29 cellular contexts compared by ENCODE assay signal in genomic region chr5:60948738-60949137, GRCh38.
"Had no signal": no experiment of that assay in that cellular context is flagged by ENCODE, and none has a peak within 500 bp of the region (broad histone marks: within the 10 kb centered on the region; RNA-seq: fewer than 3 reads in every experiment).

No MANE protein-coding gene starts in this region.

- H3K9me3 Mint-ChIP-seq: dendritic cell treated with granulocyte-macrophage colony-stimulating factor and Interleukin-4, amounts not matched to agents 40 ng/mL and 50 ng/mL, for 4 days; effector memory CD8-positive, alpha-beta T cell; endodermal cell had no signal

- H3K27ac Mint-ChIP-seq: dendritic cell treated with granulocyte-macrophage colony-stimulating factor and Interleukin-4, amounts not matched to agents 40 ng/mL and 50 ng/mL, for 4 days; effector memory CD8-positive, alpha-beta T cell; endodermal cell had no signal

- H2AFZ ChIP-seq: hepatocyte had no signal

- H3K4me3 ChIP-seq: colonic mucosa, coronary artery, dorsolateral prefrontal cortex, esophagus muscularis mucosa, esophagus squamous epithelium, gastrocnemius medialis, gastroesophageal sphincter, heart left ventricle, heart right ventricle, hepatocyte had no signal

- H3K27me3 ChIP-seq: colonic mucosa, dorsolateral prefrontal cortex, esophagus muscularis mucosa, esophagus squamous epithelium, foreskin keratinocyte, gastrocnemius medialis, gastroesophageal sphincter, heart left ventricle, heart right ventricle, hepatocyte had no signal

- ATAC-seq: effector memory CD8-positive, alpha-beta T cell; esophagus mucosa; foreskin keratinocyte; gastrocnemius medialis; gastroesophageal sphincter; heart left ventricle; heart right ventricle had no signal

- H3K27me3 Mint-ChIP-seq: dendritic cell treated with granulocyte-macrophage colony-stimulating factor and Interleukin-4, amounts not matched to agents 40 ng/mL and 50 ng/mL, for 4 days; effector memory CD8-positive, alpha-beta T cell had no signal

- H3K4me3 Mint-ChIP-seq: dendritic cell treated with granulocyte-macrophage colony-stimulating factor and Interleukin-4, amounts not matched to agents 40 ng/mL and 50 ng/mL, for 4 days; effector memory CD8-positive, alpha-beta T cell; endodermal cell had no signal

- DNase-seq: colonic mucosa; cortex of kidney; dermis blood vessel endothelial cell; dorsolateral prefrontal cortex; effector CD4-positive, alpha-beta T cell; effector CD8-positive, alpha-beta T cell; effector memory CD4-positive, alpha-beta T cell; effector memory CD8-positive, alpha-beta T cell; endodermal cell; erythroblast; esophagus squamous epithelium; foreskin fibroblast; foreskin keratinocyte; foreskin melanocyte; gastrocnemius medialis; glutamatergic neuron; head of caudate nucleus; heart left ventricle; heart right ventricle had no signal

- H3K4me1 ChIP-seq: colonic mucosa had no signal

- H3K27ac ChIP-seq: colonic mucosa, coronary artery, dorsolateral prefrontal cortex, epithelial cell of prostate, esophagus muscularis mucosa, esophagus squamous epithelium, foreskin keratinocyte, gastrocnemius medialis, gastroesophageal sphincter, heart left ventricle, heart right ventricle, hepatocyte had no signal

- H3K4me2 ChIP-seq: hepatocyte had no signal

- H3K9me3 ChIP-seq: colonic mucosa, esophagus muscularis mucosa, esophagus squamous epithelium, gastrocnemius medialis, gastroesophageal sphincter, heart left ventricle, heart right ventricle had no signal

- FAIRE-seq: endometrium, endothelial cell of umbilical vein, frontal cortex had no signal

- H3K36me3 ChIP-seq: colonic mucosa, esophagus muscularis mucosa, esophagus squamous epithelium, gastrocnemius medialis, gastroesophageal sphincter, heart left ventricle, heart right ventricle had no signal
